In the genomic region with DNA sequence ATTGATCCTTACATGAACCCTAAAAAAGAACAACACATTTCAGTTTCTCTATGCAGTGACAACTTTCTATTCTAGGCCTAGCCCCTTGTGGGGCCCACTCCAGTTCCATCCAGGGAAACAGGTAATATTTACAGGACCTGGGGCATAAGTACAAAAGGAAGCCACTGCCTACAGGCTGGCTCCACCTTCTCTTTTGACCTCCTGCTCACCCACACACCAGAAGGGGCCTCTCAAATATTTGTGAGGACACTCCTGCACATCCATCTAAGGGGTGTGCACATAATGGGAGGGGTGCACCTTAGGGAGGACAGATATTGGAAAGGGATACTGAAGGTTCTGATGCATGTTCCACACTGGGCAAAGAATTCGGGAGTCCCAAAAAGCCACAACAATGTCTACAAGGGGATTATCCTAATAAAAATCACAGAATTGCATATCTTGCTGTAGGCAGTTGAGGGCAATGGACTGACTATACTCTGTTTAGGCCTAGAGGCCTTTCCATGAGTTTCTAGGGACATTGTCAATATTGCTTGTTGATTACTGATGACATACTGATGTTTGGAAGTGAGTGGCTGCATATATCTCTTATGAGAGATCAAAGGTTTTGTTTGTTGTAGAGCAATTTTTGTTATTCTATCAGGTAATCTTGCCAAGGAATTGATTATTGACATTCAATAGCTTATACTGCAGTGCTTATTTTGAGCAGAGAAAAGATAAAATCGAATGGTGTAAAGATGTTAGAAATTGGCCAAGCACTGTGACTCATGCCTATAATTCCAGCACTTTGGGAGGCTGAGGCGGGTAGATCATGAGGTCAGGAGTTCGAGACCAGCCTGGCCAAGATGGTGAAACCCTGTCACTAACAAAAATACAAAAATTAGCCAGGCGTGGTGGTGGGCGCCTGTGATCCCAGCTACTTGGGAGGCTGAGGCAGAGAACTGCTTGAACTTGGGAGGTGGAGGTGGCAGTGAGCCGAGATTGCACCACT, we compare ENCODE assay signal across 1 cellular context.
A peak's percentile ranks its signal among the peaks of the same experiment; 100 is the strongest.
TF ChIP-seq lines count a peak whose summit lies in the region.

No MANE protein-coding gene starts in this region.

TF ChIP-seq in HepG2, 621 proteins besides CTCF, POLR2A, EP300 and RAD21 (continued from another document):
- TF ChIP-seq ZNF354B (CRISPR knock-in tag; IDR thresholded peaks at IDR 0.05): no peak
- TF ChIP-seq, protein P1, sequence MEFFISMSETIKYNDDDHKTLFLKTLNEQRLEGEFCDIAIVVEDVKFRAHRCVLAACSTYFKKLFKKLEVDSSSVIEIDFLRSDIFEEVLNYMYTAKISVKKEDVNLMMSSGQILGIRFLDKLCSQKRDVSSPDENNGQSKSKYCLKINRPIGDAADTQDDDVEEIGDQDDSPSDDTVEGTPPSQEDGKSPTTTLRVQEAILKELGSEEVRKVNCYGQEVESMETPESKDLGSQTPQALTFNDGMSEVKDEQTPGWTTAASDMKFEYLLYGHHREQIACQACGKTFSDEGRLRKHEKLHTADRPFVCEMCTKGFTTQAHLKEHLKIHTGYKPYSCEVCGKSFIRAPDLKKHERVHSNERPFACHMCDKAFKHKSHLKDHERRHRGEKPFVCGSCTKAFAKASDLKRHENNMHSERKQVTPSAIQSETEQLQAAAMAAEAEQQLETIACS (CRISPR knock-in tag; IDR thresholded peaks at IDR 0.05): no peak
- peak; percentile 58 for TF ChIP-seq SOX13 (IDR thresholded peaks at IDR 0.05)
- TF ChIP-seq SOX13 (CRISPR knock-in tag; conservative IDR thresholded peaks at IDR 0.05 in 1 of 2, IDR thresholded peaks at IDR 0.05 in 1 of 2): peak; percentile 15 to 90; a peak in 2 of 4 replicates
TF ChIP-seq in HepG2: peak in this region for 235.
